Comparison of ENCODE assay signal across 8 cellular contexts in genomic region chr5:172293054-172293744, GRCh38. TPM values are rescaled to one million over a fixed set of nuclear protein-coding genes. Genes with fewer than 3 reads are reported as not detected.
A peak's percentile ranks its signal among the peaks of the same experiment; 100 is the strongest.
DNase-seq lines count a peak whose midpoint lies in the region; ATAC-seq lines count a peak whose summit lies in the region.

No MANE protein-coding gene starts in this region.

- ATAC-seq in HG02759 (IDR thresholded peaks at IDR 0.05; ENCODE audit: unreplicated experiment) (peak; percentile 88), T-helper 17 cell (peak; percentile 100)

- H3K4me3 Mint-ChIP-seq in T-helper 17 cell = no peak overlapping the region

- peak; percentile 52 for DNase-seq in DMS153 (lab: John Stamatoyannopoulos, UW)
- no peak for DNase-seq in DMS153 treated with DMSO at 0.1 percent for 48 hours (lab: John Stamatoyannopoulos, UW; ENCODE audit: unreplicated experiment)
- peak; percentile 40 for DNase-seq in NCI-H146 treated with DMSO at 0.1 percent for 48 hours (lab: John Stamatoyannopoulos, UW; ENCODE audit: unreplicated experiment)
- peak in 2 of 3 donors; percentile 27 to 34 for DNase-seq in T-helper 17 cell
- peak in 48 of 56 donors; percentile 9 to 79 (median 34) for DNase-seq in amygdala (lab: John Stamatoyannopoulos, UW)
- DNase-seq in hepatic stellate cell (ENCODE audit: low spot score) = peak; percentile 62
- peak; percentile 40 to 45 for DNase-seq in stimulated activated CD4-positive, alpha-beta T cell treated with anti-CD3 and anti-CD28 coated beads, Interleukin-12 subunit alpha, Interleukin-12 subunit beta, amount 100 ng/mL, for 24 hours (ENCODE audit: low read depth in 2 of 2)

- peaks cover 6% of the 10 kb centered on the region for H3K27me3 Mint-ChIP-seq in T-helper 17 cell

- H3K9me3 ChIP-seq in T-helper 17 cell (ENCODE audit: control insufficient read depth, low read length, poor library complexity, severe bottlenecking) = no peaks in the 10 kb centered on the region

- H3K36me3 Mint-ChIP-seq in T-helper 17 cell (ENCODE audit: low read depth) = no peaks in the 10 kb centered on the region

- peak overlapping the region; percentile 39 for H3K27ac Mint-ChIP-seq in T-helper 17 cell

- peaks cover 4% of the 10 kb centered on the region for H3K4me1 Mint-ChIP-seq in T-helper 17 cell

RNA-seq across cellular contexts. Expression of gene UBTD2, which starts 9.6 kb away (rescaled TPM):
- total RNA-seq in T-helper 17 cell = 1 to 10 TPM; 3.5 to 3.9 TPM
